20 cellular contexts compared by ENCODE assay signal in the genomic region with DNA sequence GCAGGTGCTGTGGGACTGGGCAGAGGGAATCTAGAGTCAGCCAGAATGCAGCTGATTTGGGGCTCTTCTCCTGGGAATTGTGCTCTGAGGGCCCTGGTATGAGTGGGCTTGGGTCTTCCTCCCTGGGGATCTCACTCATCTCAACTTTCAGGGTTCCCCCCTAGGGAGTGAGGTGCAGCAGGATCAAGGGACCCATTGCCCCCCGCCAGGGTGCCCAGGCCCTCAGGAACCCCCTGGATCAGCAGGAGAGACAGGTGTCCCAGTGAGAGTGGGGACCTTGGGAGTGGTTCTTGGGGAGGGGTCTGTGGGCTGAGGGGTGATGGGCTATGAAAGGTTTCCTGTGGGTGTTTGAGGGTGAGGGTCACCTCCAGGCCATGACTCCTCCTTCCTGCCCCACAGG. TPM values are rescaled to one million over a fixed set of nuclear protein-coding genes. Genes with fewer than 3 reads are reported as not detected.
DNase-seq lines count a peak whose midpoint lies in the region; ATAC-seq, FAIRE-seq and TF ChIP-seq lines count a peak whose summit lies in the region.
"Had no signal": no experiment of that assay in that cellular context is flagged by ENCODE, and none has a peak within 500 bp of the region (broad histone marks: within the 10 kb centered on the region; RNA-seq: fewer than 3 reads in every experiment).

No MANE protein-coding gene starts in this region.

- H3K4me1 ChIP-seq in kidney (ENCODE audit: control insufficient read depth in 1 of 2, insufficient read depth in 1 of 2, low read depth in 1 of 2, low read length in 2 of 2), result peaks cover 0 to 4% of the 10 kb centered on the region in 2 donors
- H3K4me1 ChIP-seq: BE2C, Caco-2 had no signal

- CTCF ChIA-PET in activated B cell treated with CpG ODN at 0.5 μM for 24 hours (lab: Charles Lee), result no interaction called here

- no peak overlapping the region for H3K4me3 Mint-ChIP-seq in activated naive CD8-positive, alpha-beta T cell
- no peak overlapping the region for H3K4me3 Mint-ChIP-seq in activated naive CD8-positive, alpha-beta T cell treated with anti-CD3 and anti-CD28 coated beads for 36 hours
- no peak overlapping the region for H3K4me3 Mint-ChIP-seq in activated B cell treated with CpG ODN at 0.5 μM for 24 hours
- no peak overlapping the region for H3K4me3 Mint-ChIP-seq in stimulated activated naive B cell treated with anti-CD40 and anti-IgM and Interleukin-4, amounts not matched to agents 10 μg/mL and 1 μg/mL and 100 μg/mL, for 72 hours
- H3K4me3 Mint-ChIP-seq: CD4-positive, alpha-beta T cell; H9 had no signal

- no peak overlapping the region for H3K9ac ChIP-seq in kidney (ENCODE audit: low read length in 2 of 2)

- H3K9me3 ChIP-seq in kidney (ENCODE audit: control insufficient read depth in 1 of 2, low read length in 2 of 2), result no peaks in the 10 kb centered on the region
- H3K9me3 ChIP-seq: BE2C, Caco-2 had no signal

- DNase-seq in activated naive CD8-positive, alpha-beta T cell treated with anti-CD3 and anti-CD28 coated beads for 36 hours, result no peak
- DNase-seq in activated B cell treated with CpG ODN at 0.5 μM for 24 hours (no peak), kidney (peak; percentile 52), kidney tubule cell (ENCODE audit: low spot score) (no peak), NCI-H1417 treated with DMSO at 0.1 percent for 48 hours (lab: John Stamatoyannopoulos, UW) (no peak), NCI-H1417 (lab: John Stamatoyannopoulos, UW) (no peak)
- DNase-seq in stimulated activated naive B cell treated with anti-CD40 and anti-IgM and Interleukin-4, amounts not matched to agents 10 μg/mL and 1 μg/mL and 100 μg/mL, for 72 hours, result no peak
- DNase-seq: ACHN; BE2C; Caco-2; CD4-positive, alpha-beta T cell; H9 had no signal

- no peaks in the 10 kb centered on the region for H3K36me3 Mint-ChIP-seq in activated naive CD8-positive, alpha-beta T cell
- H3K36me3 Mint-ChIP-seq in activated naive CD8-positive, alpha-beta T cell treated with anti-CD3 and anti-CD28 coated beads for 36 hours, result no peaks in the 10 kb centered on the region
- no peaks in the 10 kb centered on the region for H3K36me3 Mint-ChIP-seq in activated B cell treated with CpG ODN at 0.5 μM for 24 hours (ENCODE audit: low read depth)
- H3K36me3 Mint-ChIP-seq in stimulated activated naive B cell treated with anti-CD40 and anti-IgM and Interleukin-4, amounts not matched to agents 10 μg/mL and 1 μg/mL and 100 μg/mL, for 72 hours, result no peaks in the 10 kb centered on the region

- no peaks in the 10 kb centered on the region for H3K9me3 Mint-ChIP-seq in activated naive CD8-positive, alpha-beta T cell (ENCODE audit: low read depth)
- no peaks in the 10 kb centered on the region for H3K9me3 Mint-ChIP-seq in activated naive CD8-positive, alpha-beta T cell treated with anti-CD3 and anti-CD28 coated beads for 36 hours
- H3K9me3 Mint-ChIP-seq in activated B cell treated with CpG ODN at 0.5 μM for 24 hours, result no peaks in the 10 kb centered on the region
- no peaks in the 10 kb centered on the region for H3K9me3 Mint-ChIP-seq in stimulated activated naive B cell treated with anti-CD40 and anti-IgM and Interleukin-4, amounts not matched to agents 10 μg/mL and 1 μg/mL and 100 μg/mL, for 72 hours
- H3K9me3 Mint-ChIP-seq: CD4-positive, alpha-beta T cell; IgD-negative memory B cell had no signal

- no peak for FAIRE-seq in kidney (lab: Jason Lieb, UNC)
- FAIRE-seq: A204.1, D721Med, G401.6, H1, HepG2 had no signal

- POLR2A ChIA-PET in activated B cell treated with CpG ODN at 0.5 μM for 24 hours (lab: Charles Lee), result no interaction called here

- no peak for TF ChIP-seq CTCF in activated B cell treated with CpG ODN at 0.5 μM for 24 hours (IDR thresholded peaks at IDR 0.05)
- no peak for TF ChIP-seq CTCF in kidney (IDR thresholded peaks at IDR 0.05; ENCODE audit: borderline replicate concordance, extremely low read depth, insufficient read depth)

- no peak overlapping the region for H3K27ac ChIP-seq in kidney (ENCODE audit: low read depth in 2 of 2, low read length in 2 of 2)
- H3K27ac ChIP-seq: C4-2B had no signal

- intact Hi-C loops in activated B cell treated with CpG ODN at 0.5 μM for 24 hours (cut with micrococcal nuclease) (loop anchor here (2.0 kb wide), 1 partner anchor 15 kb away; no protein-coding TSS in a partner anchor), kidney (cut with DNase I) (no loop called here)

- H3K4me3 ChIP-seq in kidney (ENCODE audit: low read length in 2 of 2), result no peak overlapping the region

- no peak for ATAC-seq in activated B cell treated with CpG ODN at 0.5 μM for 24 hours (ENCODE audit: low read depth)
- no peak for ATAC-seq in stimulated activated naive B cell treated with anti-CD40 and anti-IgM and Interleukin-4, amounts not matched to agents 10 μg/mL and 1 μg/mL and 100 μg/mL, for 72 hours (replicated peaks)
- ATAC-seq: HepG2 had no signal

- H3K27me3 Mint-ChIP-seq in activated naive CD8-positive, alpha-beta T cell, result no peaks in the 10 kb centered on the region
- H3K27me3 Mint-ChIP-seq in activated naive CD8-positive, alpha-beta T cell treated with anti-CD3 and anti-CD28 coated beads for 36 hours, result peaks cover 4% of the 10 kb centered on the region
- H3K27me3 Mint-ChIP-seq in activated B cell treated with CpG ODN at 0.5 μM for 24 hours, result no peaks in the 10 kb centered on the region
- H3K27me3 Mint-ChIP-seq in stimulated activated naive B cell treated with anti-CD40 and anti-IgM and Interleukin-4, amounts not matched to agents 10 μg/mL and 1 μg/mL and 100 μg/mL, for 72 hours, result peaks cover 13 to 21% of the 10 kb centered on the region in 2 donors
- H3K27me3 Mint-ChIP-seq: CD4-positive, alpha-beta T cell had no signal

- H3K4me1 Mint-ChIP-seq in activated naive CD8-positive, alpha-beta T cell (ENCODE audit: low read depth), result no peaks in the 10 kb centered on the region
- H3K4me1 Mint-ChIP-seq in activated naive CD8-positive, alpha-beta T cell treated with anti-CD3 and anti-CD28 coated beads for 36 hours, result no peaks in the 10 kb centered on the region
- H3K4me1 Mint-ChIP-seq in activated B cell treated with CpG ODN at 0.5 μM for 24 hours, result peaks cover 38% of the 10 kb centered on the region
- H3K4me1 Mint-ChIP-seq in stimulated activated naive B cell treated with anti-CD40 and anti-IgM and Interleukin-4, amounts not matched to agents 10 μg/mL and 1 μg/mL and 100 μg/mL, for 72 hours, result peaks cover 28 to 58% of the 10 kb centered on the region in 2 donors

- peak overlapping the region; percentile 10 for H3K27ac Mint-ChIP-seq in activated naive CD8-positive, alpha-beta T cell
- H3K27ac Mint-ChIP-seq in activated naive CD8-positive, alpha-beta T cell treated with anti-CD3 and anti-CD28 coated beads for 36 hours, result no peak overlapping the region
- peak overlapping the region; percentile 14 for H3K27ac Mint-ChIP-seq in activated B cell treated with CpG ODN at 0.5 μM for 24 hours
- peak overlapping the region; percentile 2 for H3K27ac Mint-ChIP-seq in stimulated activated naive B cell treated with anti-CD40 and anti-IgM and Interleukin-4, amounts not matched to agents 10 μg/mL and 1 μg/mL and 100 μg/mL, for 72 hours
- H3K27ac Mint-ChIP-seq: CD4-positive, alpha-beta T cell; H9 had no signal

- H3K36me3 ChIP-seq in kidney (ENCODE audit: control insufficient read depth in 1 of 2, insufficient read depth in 2 of 2, low read length in 2 of 2), result no peaks in the 10 kb centered on the region
- H3K36me3 ChIP-seq: BE2C had no signal

RNA-seq across cellular contexts. Expression of a gene that starts 17.6 kb away (rescaled TPM):
- total RNA-seq in activated naive CD8-positive, alpha-beta T cell treated with anti-CD3 and anti-CD28 coated beads for 36 hours, result 10 to 100 TPM; 49.0 to 50.5 TPM
- total RNA-seq in activated B cell treated with CpG ODN at 0.5 μM for 24 hours (403 and 438 TPM in 2 replicates), kidney (98.7 TPM)
- 47.3 TPM for polyA plus RNA-seq in kidney (ENCODE audit: insufficient read depth, low read depth, low replicate concordance)
